In the genomic region with DNA sequence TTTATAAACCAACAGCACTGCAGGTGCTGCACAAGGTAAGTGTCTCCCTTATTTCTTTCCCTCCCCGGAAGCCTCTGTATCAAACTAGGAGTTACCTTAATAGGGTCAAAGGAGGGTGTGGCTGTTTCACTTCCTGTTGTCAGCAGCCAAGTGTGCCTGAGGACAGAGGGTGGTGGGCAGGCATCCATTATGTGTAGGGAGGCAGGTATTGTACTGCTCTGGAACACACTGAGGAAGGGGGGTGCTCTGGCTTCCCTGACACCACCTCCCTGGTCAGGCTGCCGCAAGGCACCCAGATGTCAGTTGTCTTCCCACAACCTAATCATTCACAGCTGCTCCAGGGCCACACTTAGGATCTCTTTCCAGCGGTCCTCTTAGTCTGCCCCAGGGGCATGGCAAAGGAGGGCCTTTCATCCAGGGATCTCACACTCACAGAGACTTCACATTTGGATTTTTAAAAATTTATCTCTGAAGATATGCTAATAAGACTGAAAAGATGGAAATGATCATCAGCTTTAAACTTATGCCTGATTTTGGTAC, we compare ENCODE assay signal across 10 cellular contexts.
DNase-seq lines count a peak whose midpoint lies in the region; ATAC-seq and TF ChIP-seq lines count a peak whose summit lies in the region.
"Had no signal": no experiment of that assay in that cellular context is flagged by ENCODE, and none has a peak within 500 bp of the region (broad histone marks: within the 10 kb centered on the region; RNA-seq: fewer than 3 reads in every experiment).

No MANE protein-coding gene starts in this region.

- H3K9me3 ChIP-seq in stomach: no peaks in the 10 kb centered on the region

- H3K4me1 Mint-ChIP-seq in activated naive CD4-positive, alpha-beta T cell treated with anti-CD3 and anti-CD28 coated beads for 36 hours (ENCODE audit: low read depth): peaks cover 43% of the 10 kb centered on the region
- H3K4me1 Mint-ChIP-seq in activated CD4-positive, alpha-beta memory T cell treated with anti-CD3 and anti-CD28 coated beads, Interleukin-2, amount 10 ng/mL, durations not matched to agents 7 days and 5 days: peaks cover 50% of the 10 kb centered on the region

- peaks cover 5 to 18% (median 11%) of the 10 kb centered on the region in 4 donors for H3K4me1 ChIP-seq in stomach

- no peaks in the 10 kb centered on the region for H3K27me3 Mint-ChIP-seq in activated naive CD4-positive, alpha-beta T cell treated with anti-CD3 and anti-CD28 coated beads for 36 hours (ENCODE audit: low read depth)
- H3K27me3 Mint-ChIP-seq in activated CD4-positive, alpha-beta memory T cell treated with anti-CD3 and anti-CD28 coated beads, Interleukin-2, amount 10 ng/mL, durations not matched to agents 7 days and 5 days: no peaks in the 10 kb centered on the region

- no peak overlapping the region for H3K4me3 ChIP-seq in stomach
- H3K4me3 ChIP-seq: skin epidermis had no signal

- no peak for TF ChIP-seq POLR2A in stomach (IDR thresholded peaks at IDR 0.05)

- 45 to 71% (median 62%) methylated on average over 2 to 3 of the region's 3 CpGs for WGBS in stomach, 5 donors

- no peak for TF ChIP-seq CTCF in stomach (IDR thresholded peaks at IDR 0.05)

- TF ChIP-seq EP300 in stomach (IDR thresholded peaks at IDR 0.05): no peak

- H3K4me3 Mint-ChIP-seq in activated naive CD4-positive, alpha-beta T cell treated with anti-CD3 and anti-CD28 coated beads for 36 hours: no peak overlapping the region
- H3K4me3 Mint-ChIP-seq in activated CD4-positive, alpha-beta memory T cell treated with anti-CD3 and anti-CD28 coated beads, Interleukin-2, amount 10 ng/mL, durations not matched to agents 7 days and 5 days: peak overlapping the region; percentile 42

- intact Hi-C loops in activated naive CD4-positive, alpha-beta T cell treated with anti-CD3 and anti-CD28 coated beads for 36 hours (cut with micrococcal nuclease): loop anchor here (1.0 kb wide), 1 partner anchor 8 kb away; no protein-coding TSS in a partner anchor
- intact Hi-C loops in stomach (cut with DNase I; ENCODE audit: low total_unique reads): no loop called here

- H3K36me3 ChIP-seq in stomach: no peaks in the 10 kb centered on the region

- POLR2A ChIA-PET in activated CD4-positive, alpha-beta memory T cell treated with anti-CD3 and anti-CD28 coated beads, Interleukin-2, amount 10 ng/mL, durations not matched to agents 7 days and 5 days (lab: Charles Lee): interaction anchor here (0.9 to 1.6 kb wide), 3 partner anchors 131 to 133 kb away, joined by 3 to 5 read pairs (median 3); partner anchors contain the start of gene ARHGAP5

- H3K36me3 Mint-ChIP-seq in activated naive CD4-positive, alpha-beta T cell treated with anti-CD3 and anti-CD28 coated beads for 36 hours (ENCODE audit: low read depth): no peaks in the 10 kb centered on the region
- H3K36me3 Mint-ChIP-seq in activated CD4-positive, alpha-beta memory T cell treated with anti-CD3 and anti-CD28 coated beads, Interleukin-2, amount 10 ng/mL, durations not matched to agents 7 days and 5 days (ENCODE audit: low read depth): peaks cover 3% of the 10 kb centered on the region

- H3K27ac ChIP-seq in stomach: peak overlapping the region; percentile 12 to 80 (median 71)

- H3K27ac Mint-ChIP-seq in activated naive CD4-positive, alpha-beta T cell treated with anti-CD3 and anti-CD28 coated beads for 36 hours: no peak overlapping the region
- H3K27ac Mint-ChIP-seq in activated CD4-positive, alpha-beta memory T cell treated with anti-CD3 and anti-CD28 coated beads, Interleukin-2, amount 10 ng/mL, durations not matched to agents 7 days and 5 days: peak overlapping the region; percentile 86

- peak; percentile 45 for DNase-seq in activated naive CD4-positive, alpha-beta T cell treated with anti-CD3 and anti-CD28 coated beads for 36 hours
- DNase-seq in activated naive CD4-positive, alpha-beta T cell treated with anti-CD3 and anti-CD28 coated beads, Interleukin-2, amount 50 U/mL, for 16 hours: no peak
- DNase-seq in activated CD4-positive, alpha-beta memory T cell treated with anti-CD3 and anti-CD28 coated beads, Interleukin-2, amount 10 ng/mL, durations not matched to agents 7 days and 5 days: peak; percentile 59
- no peak for DNase-seq in stomach
- no peak for DNase-seq in cerebellum (ENCODE audit: low spot score)
- DNase-seq in C1 segment of cervical spinal cord (lab: John Stamatoyannopoulos, UW): no peak
- DNase-seq: DMS79 treated with DMSO at 0.1 percent for 48 hours had no signal

- CTCF ChIA-PET in activated naive CD4-positive, alpha-beta T cell treated with anti-CD3 and anti-CD28 coated beads for 36 hours (lab: Charles Lee): interaction anchor here (1.3 kb wide), 1 partner anchor 18 kb away, joined by 6 read pairs; no protein-coding TSS in a partner anchor
- CTCF ChIA-PET in activated CD4-positive, alpha-beta memory T cell treated with anti-CD3 and anti-CD28 coated beads, Interleukin-2, amount 10 ng/mL, durations not matched to agents 7 days and 5 days (lab: Charles Lee): interaction anchor here (0.7 to 1.1 kb wide), 2 partner anchors 9 to 20 kb away, joined by 3 to 4 read pairs; no protein-coding TSS in a partner anchor

- no peaks in the 10 kb centered on the region for H3K9me3 Mint-ChIP-seq in activated naive CD4-positive, alpha-beta T cell treated with anti-CD3 and anti-CD28 coated beads for 36 hours
- H3K9me3 Mint-ChIP-seq in activated CD4-positive, alpha-beta memory T cell treated with anti-CD3 and anti-CD28 coated beads, Interleukin-2, amount 10 ng/mL, durations not matched to agents 7 days and 5 days: no peaks in the 10 kb centered on the region

- no peaks in the 10 kb centered on the region for H3K27me3 ChIP-seq in stomach

- ATAC-seq in HG03175 (IDR thresholded peaks at IDR 0.05; ENCODE audit: unreplicated experiment) (peak; percentile 83), GM21737 (IDR thresholded peaks at IDR 0.05; ENCODE audit: unreplicated experiment) (no peak)

Comparison
In these comparisons a context has a peak if more than half of its experiments do, and no peak if none do; other contexts are left out.
1. DNase-seq: peak in activated naive CD4-positive, alpha-beta T cell treated with anti-CD3 and anti-CD28 coated beads for 36 hours (single experiment) and activated CD4-positive, alpha-beta memory T cell treated with anti-CD3 and anti-CD28 coated beads, Interleukin-2, amount 10 ng/mL, durations not matched to agents 7 days and 5 days (single experiment); none in activated naive CD4-positive, alpha-beta T cell treated with anti-CD3 and anti-CD28 coated beads, Interleukin-2, amount 50 U/mL, for 16 hours (single experiment), stomach (single experiment), cerebellum (single experiment) and C1 segment of cervical spinal cord (0 of 14).